In genomic region chr2:8089596-8089995, GRCh38 we compare ENCODE assay signal across 19 cellular contexts.
A peak's percentile ranks its signal among the peaks of the same experiment; 100 is the strongest.
DNase-seq lines count a peak whose midpoint lies in the region; ATAC-seq, FAIRE-seq and TF ChIP-seq lines count a peak whose summit lies in the region.
"Had no signal": no experiment of that assay in that cellular context is flagged by ENCODE, and none has a peak within 500 bp of the region (broad histone marks: within the 10 kb centered on the region; RNA-seq: fewer than 3 reads in every experiment).

No MANE protein-coding gene starts in this region.

- no peak for FAIRE-seq in HepG2 (lab: Jason Lieb, UNC)
- FAIRE-seq: A204.1 had no signal

- H3K27ac ChIP-seq in HepG2 (ENCODE audit: extremely low read length, insufficient read depth, low read length) = no peak overlapping the region
- H3K27ac ChIP-seq in right lobe of liver = no peak overlapping the region
- H3K27ac ChIP-seq in foreskin keratinocyte = no peak overlapping the region
- H3K27ac ChIP-seq in subcutaneous abdominal adipose tissue (ENCODE audit: low read depth, low read length) = peak overlapping the region; percentile 8
- no peak overlapping the region for H3K27ac ChIP-seq in colonic mucosa
- H3K27ac ChIP-seq: SJCRH30, stomach had no signal

- H3K9ac ChIP-seq in HepG2 (ENCODE audit: insufficient read depth, low read depth, low read length) (no peak overlapping the region), subcutaneous abdominal adipose tissue (ENCODE audit: low read length in 5 of 5) (no peak overlapping the region), colonic mucosa (ENCODE audit: low read depth in 2 of 2, low read length in 2 of 2) (no peak overlapping the region)

- no peak overlapping the region for H2AFZ ChIP-seq in HepG2 (ENCODE audit: low read length)

- 86% methylated on average over 7 of the region's 7 CpGs for WGBS in HepG2 (ENCODE audit: low lambda C conversion rate)
- WGBS in right lobe of liver (ENCODE audit: insufficient coverage, low coverage, low lambda C conversion rate, missing lambda C conversion rate) = 78% methylated on average over 7 of the region's 7 CpGs

- H3K4me1 ChIP-seq in HepG2 (ENCODE audit: insufficient read depth, low read length) (peaks cover 54% of the 10 kb centered on the region), right lobe of liver (peaks cover 0 to 4% (median 0%) of the 10 kb centered on the region in 4 donors), foreskin keratinocyte (peaks cover 27% of the 10 kb centered on the region), subcutaneous abdominal adipose tissue (ENCODE audit: control insufficient read depth in 5 of 5, insufficient read depth in 5 of 5, low read length in 5 of 5) (peaks cover 4 to 28% (median 20%) of the 10 kb centered on the region in 5 donors), colonic mucosa (no peaks in the 10 kb centered on the region)
- H3K4me1 ChIP-seq: stomach had no signal

- H3K27me3 ChIP-seq in HepG2 (ENCODE audit: control insufficient read depth in 1 of 2, insufficient read depth in 2 of 2, low read length in 2 of 2) = no peaks in the 10 kb centered on the region
- H3K27me3 ChIP-seq in right lobe of liver = no peaks in the 10 kb centered on the region
- no peaks in the 10 kb centered on the region for H3K27me3 ChIP-seq in foreskin keratinocyte
- H3K27me3 ChIP-seq in subcutaneous abdominal adipose tissue (ENCODE audit: control insufficient read depth in 5 of 5, insufficient read depth in 4 of 5, low read length in 5 of 5) = no peaks in the 10 kb centered on the region
- H3K27me3 ChIP-seq in colonic mucosa = no peaks in the 10 kb centered on the region
- H3K27me3 ChIP-seq: SJCRH30, stomach had no signal

- in situ Hi-C loops in HepG2 (cut with HindIII; ENCODE audit: extremely low pct_ligation_motif_present, low pct_unique_long_range_greater_than_20kb) (no loop called here), GM13976 (cut with MboI; ENCODE audit: low sequenced_read_pairs, unreplicated experiment) (no loop called here)

- DNase-seq in HepG2 (ENCODE audit: low spot score) = no peak
- no peak for DNase-seq in right lobe of liver
- peak; percentile 18 for DNase-seq in amniotic stem cell (lab: John Stamatoyannopoulos, UW)
- DNase-seq in foreskin keratinocyte = peak in 1 of 2 donors; percentile 45
- no peak for DNase-seq in colonic mucosa
- no peak for DNase-seq in activated effector memory CD4-positive, alpha-beta T cell treated with Interleukin-2 at 50 U/mL for 16 hours
- no peak for DNase-seq in GM13976 (ENCODE audit: low spot score)
- DNase-seq: activated CD4-positive, CD25-positive, alpha-beta regulatory T cell treated with anti-CD3 and anti-CD28 coated beads, Interleukin-2, amount 50 U/mL, for 72 hours; amygdala; CD8-positive, alpha-beta T cell; glutamatergic neuron; MM.1S; NCI-H187 treated with DMSO at 0.1 percent for 48 hours; NCI-H524 treated with DMSO at 0.1 percent for 48 hours; SJCRH30; stomach had no signal

- no peaks in the 10 kb centered on the region for H3K36me3 ChIP-seq in HepG2 (replicated peaks in 1 of 2; ENCODE audit: control insufficient read depth in 1 of 2, insufficient read depth in 2 of 2, low read length in 2 of 2)
- no peaks in the 10 kb centered on the region for H3K36me3 ChIP-seq in right lobe of liver
- no peaks in the 10 kb centered on the region for H3K36me3 ChIP-seq in subcutaneous abdominal adipose tissue (ENCODE audit: control insufficient read depth in 5 of 5, insufficient read depth in 5 of 5, low read length in 5 of 5)
- no peaks in the 10 kb centered on the region for H3K36me3 ChIP-seq in colonic mucosa
- H3K36me3 ChIP-seq: SJCRH30, stomach had no signal

- BruUV-seq in HepG2 (replicated peaks; lab: Mats Ljungman, UMichigan) = no TSS peak

- H4K20me1 ChIP-seq in HepG2 (ENCODE audit: insufficient read depth, low read length) = no peaks in the 10 kb centered on the region

- CTCF ChIA-PET in HepG2 (lab: Yijun Ruan, JAX; ENCODE audit: low intra/inter-chr PET ratio, low total read pairs) = interaction anchor here (1.2 kb wide), 1 partner anchor 13 kb away, joined by 3 read pairs; no protein-coding TSS in a partner anchor

- H3K4me2 ChIP-seq in HepG2 (ENCODE audit: low read depth, low read length) = no peak overlapping the region

- no peak for TF ChIP-seq CTCF in HepG2 (CRISPR knock-in tag; IDR thresholded peaks at IDR 0.05)
- TF ChIP-seq CTCF in right lobe of liver (IDR thresholded peaks at IDR 0.05) = no peak
- TF ChIP-seq CTCF in foreskin keratinocyte (conservative IDR thresholded peaks at IDR 0.05) = no peak
- no peak for TF ChIP-seq CTCF in colonic mucosa (IDR thresholded peaks at IDR 0.05)
- no peak for TF ChIP-seq CTCF in GM13976 (IDR thresholded peaks at IDR 0.05; ENCODE audit: borderline replicate concordance, control extremely low read depth, extremely low read depth, insufficient read depth, missing control alignments)

- no peak for TF ChIP-seq RAD21 in HepG2 (CRISPR knock-in tag; IDR thresholded peaks at IDR 0.05)

- POLR2A ChIA-PET in HepG2 (lab: Yijun Ruan, JAX) = interaction anchor here (0.7 to 2.4 kb wide), 2 partner anchors 30 to 592 kb away, joined by 3 to 36 read pairs; partner anchors contain the start of gene ID2

- intact Hi-C loops in HepG2 (cut with micrococcal nuclease; ENCODE audit: unreplicated experiment) = no loop called here
- intact Hi-C loops in right lobe of liver (cut with DNase I) = no loop called here
- intact Hi-C loops in colonic mucosa (cut with DNase I) = no loop called here

- TF ChIP-seq POLR2A in HepG2 (IDR thresholded peaks at IDR 0.05; ENCODE audit: insufficient read depth in 1 of 2, low read depth in 2 of 2, low read length in 2 of 2) (no peak), right lobe of liver (IDR thresholded peaks at IDR 0.05) (no peak)

- TF ChIP-seq EP300 in HepG2 (IDR thresholded peaks at IDR 0.05; ENCODE audit: low read depth in 2 of 2, low read length in 2 of 2) (no peak), HepG2 (CRISPR knock-in tag; IDR thresholded peaks at IDR 0.05; ENCODE audit: borderline replicate concordance) (no peak)

- H3K79me2 ChIP-seq in HepG2 (ENCODE audit: insufficient read depth, low read length) = no peaks in the 10 kb centered on the region

- H3K9me3 ChIP-seq in HepG2 (ENCODE audit: low read length) = no peaks in the 10 kb centered on the region
- no peaks in the 10 kb centered on the region for H3K9me3 ChIP-seq in right lobe of liver
- no peaks in the 10 kb centered on the region for H3K9me3 ChIP-seq in subcutaneous abdominal adipose tissue (ENCODE audit: control insufficient read depth in 5 of 5, low read length in 5 of 5)
- no peaks in the 10 kb centered on the region for H3K9me3 ChIP-seq in colonic mucosa
- H3K9me3 ChIP-seq: SJCRH30, stomach had no signal

- ATAC-seq in HepG2 (no peak), right lobe of liver (no peak), foreskin keratinocyte (peak; percentile 5)
- ATAC-seq: activated T-helper 17 cell treated with anti-CD3 and anti-CD28 coated beads, Interleukin-2, amount 50 U/mL, for 72 hours; CD8-positive, alpha-beta T cell had no signal

- H3K4me3 ChIP-seq in HepG2 (replicated peaks in 1 of 3; ENCODE audit: insufficient read depth in 1 of 3, low read depth in 2 of 3, low read length in 3 of 3) = no peak overlapping the region
- H3K4me3 ChIP-seq in right lobe of liver = no peak overlapping the region
- H3K4me3 ChIP-seq in subcutaneous abdominal adipose tissue (ENCODE audit: low read depth in 1 of 5, low read length in 5 of 5) = no peak overlapping the region
- no peak overlapping the region for H3K4me3 ChIP-seq in colonic mucosa
- H3K4me3 ChIP-seq: SJCRH30, stomach had no signal

TF ChIP-seq in HepG2, 621 proteins besides CTCF, POLR2A, EP300 and RAD21:
- no peak for TF ChIP-seq BRCA1 (CRISPR knock-in tag; IDR thresholded peaks at IDR 0.05)
- 0 out of 2 replicates have a peak, but pooled peaks have one; percentile 68 for TF ChIP-seq ZNF280D (CRISPR knock-in tag; IDR thresholded peaks at IDR 0.05)
- TF ChIP-seq HOMEZ (CRISPR knock-in tag; IDR thresholded peaks at IDR 0.05; ENCODE audit: low read depth) = peak; percentile 67; the same call in 1 of the 2 replicates
